ENCODE assay signal across 8 cellular contexts in genomic region chr1:158180741-158181576, GRCh38. TPM values are rescaled to one million over a fixed set of nuclear protein-coding genes. Genes with fewer than 3 reads are reported as not detected.
DNase-seq lines count a peak whose midpoint lies in the region; ATAC-seq and TF ChIP-seq lines count a peak whose summit lies in the region.

CD1D (plus strand) TSS chr1:158180895; CDS start chr1:158181102, 207 bp downstream.

- TF ChIP-seq POLR2A in prostate gland (IDR thresholded peaks at IDR 0.05) = no peak

- H3K4me3 Mint-ChIP-seq in activated T-cell treated with anti-CD3 and anti-CD28 coated beads, Interleukin-2, amount 50 U/mL, for 72 hours = peak within 1 kb of the TSS; percentile 92 to 96

- peak; percentile 33 for ATAC-seq in GM19351 (IDR thresholded peaks at IDR 0.05; ENCODE audit: unreplicated experiment)
- ATAC-seq in activated T-cell treated with anti-CD3 and anti-CD28 coated beads, Interleukin-2, amount 50 U/mL, for 72 hours (replicated peaks in 1 of 2) = peak; percentile 54 to 70
- peak; percentile 55 for ATAC-seq in left ventricle myocardium superior
- no peak for ATAC-seq in GM19395 (IDR thresholded peaks at IDR 0.05; ENCODE audit: unreplicated experiment)

- no peaks in the 10 kb centered on the region for H3K9me3 ChIP-seq in prostate gland

- 2% methylated on average over 58 of the region's 63 CpGs for WGBS in prostate gland

- no peak for TF ChIP-seq CTCF in prostate gland (IDR thresholded peaks at IDR 0.05)

- peaks cover 8% of the 10 kb centered on the region for H3K4me1 Mint-ChIP-seq in activated T-cell treated with anti-CD3 and anti-CD28 coated beads, Interleukin-2, amount 50 U/mL, for 72 hours (ENCODE audit: low read depth)

- no peaks in the 10 kb centered on the region for H3K79me2 ChIP-seq in ACC112 (ENCODE audit: control insufficient read depth, insufficient read depth, low read length, unreplicated experiment)

- H3K27me3 ChIP-seq in ACC112 (ENCODE audit: insufficient read depth, low read length) (peaks cover 82% of the 10 kb centered on the region), prostate gland (replicated peaks; ENCODE audit: insufficient read depth) (peaks cover 2% of the 10 kb centered on the region)

- H3K27ac Mint-ChIP-seq in activated T-cell treated with anti-CD3 and anti-CD28 coated beads, Interleukin-2, amount 50 U/mL, for 72 hours = no peak within 1 kb of the TSS

- H3K27ac ChIP-seq in ACC112 (ENCODE audit: low read depth, low read length) (no peak within 1 kb of the TSS), prostate gland (no peak within 1 kb of the TSS)

- H3K4me3 ChIP-seq in ACC112 (ENCODE audit: low read depth, low read length) (peak within 1 kb of the TSS; percentile 73), prostate gland (peak within 1 kb of the TSS; percentile 15 to 25)

- peaks cover 0 to 3% of the 10 kb centered on the region in 2 donors for H3K36me3 Mint-ChIP-seq in activated T-cell treated with anti-CD3 and anti-CD28 coated beads, Interleukin-2, amount 50 U/mL, for 72 hours (ENCODE audit: insufficient read depth in 2 of 2)

- H3K36me3 ChIP-seq in ACC112 (ENCODE audit: insufficient read depth, low read length) (no peaks in the 10 kb centered on the region), prostate gland (no peaks in the 10 kb centered on the region)

- peak within 1 kb of the TSS; percentile 21 for H2AFZ ChIP-seq in ACC112 (ENCODE audit: low read length, unreplicated experiment)

- H3K4me1 ChIP-seq in ACC112 (ENCODE audit: control insufficient read depth, insufficient read depth, low read length, unreplicated experiment) (peaks cover 9% of the 10 kb centered on the region), prostate gland (replicated peaks) (no peaks in the 10 kb centered on the region)

- no peaks in the 10 kb centered on the region for H3K9me3 Mint-ChIP-seq in activated T-cell treated with anti-CD3 and anti-CD28 coated beads, Interleukin-2, amount 50 U/mL, for 72 hours

- intact Hi-C loops in left ventricle myocardium superior (cut with micrococcal nuclease) = no loop called here
- intact Hi-C loops in prostate gland (cut with DNase I) = no loop called here

- DNase-seq in activated T-cell treated with anti-CD3 and anti-CD28 coated beads, Interleukin-2, amount 50 U/mL, for 72 hours = peak in 1 of 2 donors; percentile 11
- DNase-seq in left ventricle myocardium superior (peak; percentile 62), prostate gland (ENCODE audit: low spot score) (no peak), H4 (ENCODE audit: low spot score) (no peak), activated gamma-delta T cell (lab: John Stamatoyannopoulos, UW) (no peak)

- H3K27me3 Mint-ChIP-seq in activated T-cell treated with anti-CD3 and anti-CD28 coated beads, Interleukin-2, amount 50 U/mL, for 72 hours (ENCODE audit: low read depth) = peaks cover 75% of the 10 kb centered on the region

RNA-seq across cellular contexts. Expression of gene CD1D, which starts in this region (rescaled TPM):
- total RNA-seq in activated T-cell treated with anti-CD3 and anti-CD28 coated beads, Interleukin-2, amount 50 U/mL, for 72 hours = not detected
- 1.4 TPM for total RNA-seq in left ventricle myocardium superior
- total RNA-seq in prostate gland = 1 to 10 TPM; 1.3 to 3.1 TPM
- 0.64 and 2.0 TPM in 2 replicates for total RNA-seq in H4 (2014; rRNA removed; shearing (Covaris generic))

Comparison
In these comparisons a context has a peak if more than half of its experiments do, and no peak if none do; other contexts are left out.
1. Peak in ATAC-seq in activated T-cell treated with anti-CD3 and anti-CD28 coated beads, Interleukin-2, amount 50 U/mL, for 72 hours; RNA of the gene not detected or under 1 TPM.